In genomic region chr15:79978694-79979519, GRCh38 we compare ENCODE assay signal across 1 cellular context.
A peak's percentile ranks its signal among the peaks of the same experiment; 100 is the strongest.
TF ChIP-seq lines count a peak whose summit lies in the region.

No MANE protein-coding gene starts in this region.

TF ChIP-seq in HepG2, 621 proteins besides CTCF, POLR2A, EP300 and RAD21 (continued from another document and continues in another):
- 0 out of 2 replicates have a peak, but pooled peaks have one; percentile 17 for TF ChIP-seq HNF1A (IDR thresholded peaks at IDR 0.05; ENCODE audit: low read depth)
- no peak; the same call in 1 of the 2 replicates for TF ChIP-seq HNF1A (CRISPR knock-in tag; IDR thresholded peaks at IDR 0.05; ENCODE audit: borderline replicate concordance)
- peak; percentile 19; the same call in 1 of the 2 replicates for TF ChIP-seq ZNF772 (CRISPR knock-in tag; IDR thresholded peaks at IDR 0.05)
- no peak for TF ChIP-seq IKZF4 (CRISPR knock-in tag; IDR thresholded peaks at IDR 0.05; ENCODE audit: borderline replicate concordance, low read depth, not compliant biosample characterization)
- no peak for TF ChIP-seq ZNF777 (CRISPR knock-in tag; IDR thresholded peaks at IDR 0.05)
- no peak for TF ChIP-seq ZBTB33 (CRISPR knock-in tag; IDR thresholded peaks at IDR 0.05)
- no peak for TF ChIP-seq PRDM10 (CRISPR knock-in tag; IDR thresholded peaks at IDR 0.05; ENCODE audit: low read depth)
- TF ChIP-seq ZNF615 (CRISPR knock-in tag; IDR thresholded peaks at IDR 0.05; ENCODE audit: borderline replicate concordance): peak; percentile 35; the same call in 1 of the 2 replicates
- TF ChIP-seq ZMAT3 (CRISPR knock-in tag; conservative IDR thresholded peaks at IDR 0.05): no peak
- TF ChIP-seq MXD1 (CRISPR knock-in tag; IDR thresholded peaks at IDR 0.05): no peak
- no peak for TF ChIP-seq TEAD2 (CRISPR knock-in tag; IDR thresholded peaks at IDR 0.05)
- no peak for TF ChIP-seq KLF6 (CRISPR knock-in tag; IDR thresholded peaks at IDR 0.05)
- TF ChIP-seq ZBTB40 (IDR thresholded peaks at IDR 0.05): no peak
- TF ChIP-seq ZBTB40 (CRISPR knock-in tag; IDR thresholded peaks at IDR 0.05): 0 out of 2 replicates have a peak, but pooled peaks have one; percentile 6
- no peak for TF ChIP-seq PAF1 (CRISPR knock-in tag; IDR thresholded peaks at IDR 0.05)
- TF ChIP-seq KLF11 (CRISPR knock-in tag; IDR thresholded peaks at IDR 0.05): no peak
- TF ChIP-seq MYPOP (CRISPR knock-in tag; IDR thresholded peaks at IDR 0.05): peak; percentile 15; the same call in 1 of the 2 replicates
- TF ChIP-seq SP2 (CRISPR knock-in tag; IDR thresholded peaks at IDR 0.05): no peak
- TF ChIP-seq SKI (IDR thresholded peaks at IDR 0.05; ENCODE audit: partially characterized antibody): no peak
- TF ChIP-seq HDAC1 (CRISPR knock-in tag; IDR thresholded peaks at IDR 0.05): peak; percentile 74; the same call in 1 of the 2 replicates
- TF ChIP-seq PLRG1 (conservative IDR thresholded peaks at IDR 0.05): no peak
- no peak for TF ChIP-seq ZNF597 (CRISPR knock-in tag; IDR thresholded peaks at IDR 0.05)
- TF ChIP-seq ZNF431 (CRISPR knock-in tag; IDR thresholded peaks at IDR 0.05; ENCODE audit: borderline replicate concordance, low read depth): peak; percentile 24; the same call in 1 of the 2 replicates
- TF ChIP-seq ZNF784 (CRISPR knock-in tag; IDR thresholded peaks at IDR 0.05; ENCODE audit: borderline replicate concordance): no peak
- TF ChIP-seq SAFB2 (CRISPR knock-in tag; IDR thresholded peaks at IDR 0.05; ENCODE audit: borderline replicate concordance, low read depth): no peak
- TF ChIP-seq PHF20 (CRISPR knock-in tag; IDR thresholded peaks at IDR 0.05): peak; percentile 35; the same call in 1 of the 2 replicates
- TF ChIP-seq ATF1 (CRISPR knock-in tag; IDR thresholded peaks at IDR 0.05): 0 out of 2 replicates have a peak, but pooled peaks have one; percentile 15
- peak; percentile 78; the same call in 1 of the 2 replicates for TF ChIP-seq ADNP (CRISPR knock-in tag; IDR thresholded peaks at IDR 0.05)
- peak; percentile 66 for TF ChIP-seq BCL6 (CRISPR knock-in tag; IDR thresholded peaks at IDR 0.05)
- no peak for TF ChIP-seq FOXK2 (IDR thresholded peaks at IDR 0.05)
- TF ChIP-seq ZNF605 (CRISPR knock-in tag; IDR thresholded peaks at IDR 0.05): peak; percentile 69
- peak; percentile 79 for TF ChIP-seq EHMT2 (IDR thresholded peaks at IDR 0.05; ENCODE audit: borderline replicate concordance, low read depth, low read length)
- no peak for TF ChIP-seq ZNF441 (CRISPR knock-in tag; IDR thresholded peaks at IDR 0.05; ENCODE audit: borderline replicate concordance)
- TF ChIP-seq CENPX (CRISPR knock-in tag; IDR thresholded peaks at IDR 0.05): no peak
- TF ChIP-seq ZFP36 (IDR thresholded peaks at IDR 0.05; ENCODE audit: borderline replicate concordance, low read depth, low read length, partially characterized antibody): no peak
